Comparison of ENCODE assay signal across 1 cellular context in genomic region chr7:16644987-16645592, GRCh38.
TF ChIP-seq lines count a peak whose summit lies in the region.

No MANE protein-coding gene starts in this region.

TF ChIP-seq in K562, 482 proteins besides CTCF, POLR2A, EP300 and RAD21 (continued from another document):
- TF ChIP-seq, protein P1, sequence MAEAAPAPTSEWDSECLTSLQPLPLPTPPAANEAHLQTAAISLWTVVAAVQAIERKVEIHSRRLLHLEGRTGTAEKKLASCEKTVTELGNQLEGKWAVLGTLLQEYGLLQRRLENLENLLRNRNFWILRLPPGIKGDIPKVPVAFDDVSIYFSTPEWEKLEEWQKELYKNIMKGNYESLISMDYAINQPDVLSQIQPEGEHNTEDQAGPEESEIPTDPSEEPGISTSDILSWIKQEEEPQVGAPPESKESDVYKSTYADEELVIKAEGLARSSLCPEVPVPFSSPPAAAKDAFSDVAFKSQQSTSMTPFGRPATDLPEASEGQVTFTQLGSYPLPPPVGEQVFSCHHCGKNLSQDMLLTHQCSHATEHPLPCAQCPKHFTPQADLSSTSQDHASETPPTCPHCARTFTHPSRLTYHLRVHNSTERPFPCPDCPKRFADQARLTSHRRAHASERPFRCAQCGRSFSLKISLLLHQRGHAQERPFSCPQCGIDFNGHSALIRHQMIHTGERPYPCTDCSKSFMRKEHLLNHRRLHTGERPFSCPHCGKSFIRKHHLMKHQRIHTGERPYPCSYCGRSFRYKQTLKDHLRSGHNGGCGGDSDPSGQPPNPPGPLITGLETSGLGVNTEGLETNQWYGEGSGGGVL (CRISPR knock-in tag; IDR thresholded peaks at IDR 0.05) = no peak
- TF ChIP-seq SETDB1 (IDR thresholded peaks at IDR 0.05; ENCODE audit: low read length) (no peak), NR3C1 (CRISPR knock-in tag; IDR thresholded peaks at IDR 0.05) (no peak), BRD9 (IDR thresholded peaks at IDR 0.05; ENCODE audit: low read depth, partially characterized antibody) (no peak), ZNF551 (CRISPR knock-in tag; IDR thresholded peaks at IDR 0.05) (no peak), MED1 (CRISPR knock-in tag; IDR thresholded peaks at IDR 0.05; ENCODE audit: borderline replicate concordance) (no peak), CBFA2T3 (IDR thresholded peaks at IDR 0.05) (no peak), MECOM (CRISPR knock-in tag; IDR thresholded peaks at IDR 0.05) (no peak), ZNF778 (CRISPR knock-in tag; IDR thresholded peaks at IDR 0.05) (no peak), SMAD3 (CRISPR knock-in tag; conservative IDR thresholded peaks at IDR 0.05) (no peak), TAF1 (IDR thresholded peaks at IDR 0.05; ENCODE audit: control insufficient read depth, extremely low read depth, insufficient read depth, low read length, severe bottlenecking) (no peak), KLF13 (tag; IDR thresholded peaks at IDR 0.05; ENCODE audit: borderline replicate concordance, low read depth) (peak; percentile 91), MNT (conservative IDR thresholded peaks at IDR 0.05) (peak in 1 of 2 experiments; percentile 34; a peak in 2 of 4 replicates), ESRRA (IDR thresholded peaks at IDR 0.05; ENCODE audit: borderline replicate concordance, low read depth) (no peak), TFAM (CRISPR knock-in tag; conservative IDR thresholded peaks at IDR 0.05) (no peak), HDGF (IDR thresholded peaks at IDR 0.05) (no peak), ZKSCAN3 (CRISPR knock-in tag; IDR thresholded peaks at IDR 0.05) (no peak), EHMT2 (IDR thresholded peaks at IDR 0.05) (no peak), MXD1 (CRISPR knock-in tag; IDR thresholded peaks at IDR 0.05; ENCODE audit: borderline replicate concordance, poor library complexity, severe bottlenecking) (no peak), ZNF644 (tag; IDR thresholded peaks at IDR 0.05; ENCODE audit: low read depth) (no peak), ZNF263 (CRISPR knock-in tag; IDR thresholded peaks at IDR 0.05; ENCODE audit: borderline replicate concordance) (no peak), NFXL1 (CRISPR knock-in tag; IDR thresholded peaks at IDR 0.05) (no peak), ZNF785 (CRISPR knock-in tag; IDR thresholded peaks at IDR 0.05) (no peak), DMBX1 (CRISPR knock-in tag; IDR thresholded peaks at IDR 0.05; ENCODE audit: borderline replicate concordance) (no peak), FOXA1 (IDR thresholded peaks at IDR 0.05; ENCODE audit: borderline replicate concordance) (no peak), KDM2B (CRISPR knock-in tag; IDR thresholded peaks at IDR 0.05) (no peak), MTA1 (IDR thresholded peaks at IDR 0.05; ENCODE audit: borderline replicate concordance) (no peak), TCFL5 (CRISPR knock-in tag; conservative IDR thresholded peaks at IDR 0.05) (no peak), TEAD1 (CRISPR knock-in tag; IDR thresholded peaks at IDR 0.05) (no peak), ZNF133 (CRISPR knock-in tag; IDR thresholded peaks at IDR 0.05) (no peak), ZNF274 (IDR thresholded peaks at IDR 0.05; ENCODE audit: borderline replicate concordance, low read depth, low read length) (no peak), SMAD1 (IDR thresholded peaks at IDR 0.05; ENCODE audit: low read depth, low read length, partially characterized antibody) (no peak), BCOR (IDR thresholded peaks at IDR 0.05) (no peak), ZNF740 (CRISPR knock-in tag; IDR thresholded peaks at IDR 0.05) (no peak), ZNF740 (tag; IDR thresholded peaks at IDR 0.05) (no peak)
- TF ChIP-seq, protein P2, sequence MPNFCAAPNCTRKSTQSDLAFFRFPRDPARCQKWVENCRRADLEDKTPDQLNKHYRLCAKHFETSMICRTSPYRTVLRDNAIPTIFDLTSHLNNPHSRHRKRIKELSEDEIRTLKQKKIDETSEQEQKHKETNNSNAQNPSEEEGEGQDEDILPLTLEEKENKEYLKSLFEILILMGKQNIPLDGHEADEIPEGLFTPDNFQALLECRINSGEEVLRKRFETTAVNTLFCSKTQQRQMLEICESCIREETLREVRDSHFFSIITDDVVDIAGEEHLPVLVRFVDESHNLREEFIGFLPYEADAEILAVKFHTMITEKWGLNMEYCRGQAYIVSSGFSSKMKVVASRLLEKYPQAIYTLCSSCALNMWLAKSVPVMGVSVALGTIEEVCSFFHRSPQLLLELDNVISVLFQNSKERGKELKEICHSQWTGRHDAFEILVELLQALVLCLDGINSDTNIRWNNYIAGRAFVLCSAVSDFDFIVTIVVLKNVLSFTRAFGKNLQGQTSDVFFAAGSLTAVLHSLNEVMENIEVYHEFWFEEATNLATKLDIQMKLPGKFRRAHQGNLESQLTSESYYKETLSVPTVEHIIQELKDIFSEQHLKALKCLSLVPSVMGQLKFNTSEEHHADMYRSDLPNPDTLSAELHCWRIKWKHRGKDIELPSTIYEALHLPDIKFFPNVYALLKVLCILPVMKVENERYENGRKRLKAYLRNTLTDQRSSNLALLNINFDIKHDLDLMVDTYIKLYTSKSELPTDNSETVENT (CRISPR knock-in tag; IDR thresholded peaks at IDR 0.05) = no peak
- TF ChIP-seq, protein P3, sequence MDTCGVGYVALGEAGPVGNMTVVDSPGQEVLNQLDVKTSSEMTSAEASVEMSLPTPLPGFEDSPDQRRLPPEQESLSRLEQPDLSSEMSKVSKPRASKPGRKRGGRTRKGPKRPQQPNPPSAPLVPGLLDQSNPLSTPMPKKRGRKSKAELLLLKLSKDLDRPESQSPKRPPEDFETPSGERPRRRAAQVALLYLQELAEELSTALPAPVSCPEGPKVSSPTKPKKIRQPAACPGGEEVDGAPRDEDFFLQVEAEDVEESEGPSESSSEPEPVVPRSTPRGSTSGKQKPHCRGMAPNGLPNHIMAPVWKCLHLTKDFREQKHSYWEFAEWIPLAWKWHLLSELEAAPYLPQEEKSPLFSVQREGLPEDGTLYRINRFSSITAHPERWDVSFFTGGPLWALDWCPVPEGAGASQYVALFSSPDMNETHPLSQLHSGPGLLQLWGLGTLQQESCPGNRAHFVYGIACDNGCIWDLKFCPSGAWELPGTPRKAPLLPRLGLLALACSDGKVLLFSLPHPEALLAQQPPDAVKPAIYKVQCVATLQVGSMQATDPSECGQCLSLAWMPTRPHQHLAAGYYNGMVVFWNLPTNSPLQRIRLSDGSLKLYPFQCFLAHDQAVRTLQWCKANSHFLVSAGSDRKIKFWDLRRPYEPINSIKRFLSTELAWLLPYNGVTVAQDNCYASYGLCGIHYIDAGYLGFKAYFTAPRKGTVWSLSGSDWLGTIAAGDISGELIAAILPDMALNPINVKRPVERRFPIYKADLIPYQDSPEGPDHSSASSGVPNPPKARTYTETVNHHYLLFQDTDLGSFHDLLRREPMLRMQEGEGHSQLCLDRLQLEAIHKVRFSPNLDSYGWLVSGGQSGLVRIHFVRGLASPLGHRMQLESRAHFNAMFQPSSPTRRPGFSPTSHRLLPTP (IDR thresholded peaks at IDR 0.05; ENCODE audit: borderline replicate concordance, extremely low read depth, insufficient read length) = no peak
- TF ChIP-seq, protein P4, sequence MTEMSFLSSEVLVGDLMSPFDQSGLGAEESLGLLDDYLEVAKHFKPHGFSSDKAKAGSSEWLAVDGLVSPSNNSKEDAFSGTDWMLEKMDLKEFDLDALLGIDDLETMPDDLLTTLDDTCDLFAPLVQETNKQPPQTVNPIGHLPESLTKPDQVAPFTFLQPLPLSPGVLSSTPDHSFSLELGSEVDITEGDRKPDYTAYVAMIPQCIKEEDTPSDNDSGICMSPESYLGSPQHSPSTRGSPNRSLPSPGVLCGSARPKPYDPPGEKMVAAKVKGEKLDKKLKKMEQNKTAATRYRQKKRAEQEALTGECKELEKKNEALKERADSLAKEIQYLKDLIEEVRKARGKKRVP (CRISPR knock-in tag; IDR thresholded peaks at IDR 0.05) = 0 out of 2 replicates have a peak, but pooled peaks have one; percentile 17
